ENCODE assay signal across 18 cellular contexts in the genomic region with DNA sequence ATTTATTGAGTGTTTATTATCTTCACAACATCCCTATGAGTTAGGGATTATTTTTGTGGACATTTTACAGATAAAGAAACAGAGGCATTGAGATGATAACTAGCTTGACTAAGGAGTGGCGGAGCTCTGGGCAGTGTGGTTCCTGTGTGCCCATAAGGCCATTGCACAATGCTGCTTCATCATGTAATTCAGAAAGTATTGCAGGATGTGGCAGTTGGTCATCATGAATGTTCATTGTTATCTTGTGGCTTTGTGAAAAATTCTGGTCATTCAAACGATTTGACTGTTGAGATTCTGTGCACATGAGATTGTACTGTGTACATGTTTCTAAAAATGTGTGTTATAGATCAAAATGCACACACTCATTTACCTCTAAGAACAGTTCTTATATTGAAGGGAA.
DNase-seq lines count a peak whose midpoint lies in the region; ATAC-seq and TF ChIP-seq lines count a peak whose summit lies in the region.
"Had no signal": no experiment of that assay in that cellular context is flagged by ENCODE, and none has a peak within 500 bp of the region (broad histone marks: within the 10 kb centered on the region; RNA-seq: fewer than 3 reads in every experiment).

No MANE protein-coding gene starts in this region.

- H2AK5ac ChIP-seq in IMR-90 (ENCODE audit: low read depth, low read length): no peak overlapping the region

- H3K4me2 ChIP-seq in IMR-90 (ENCODE audit: low read depth, low read length): no peak overlapping the region
- H3K4me2 ChIP-seq: BLaER1 had no signal

- H2AFZ ChIP-seq in IMR-90 (replicated peaks; ENCODE audit: low read length, poor library complexity): no peak overlapping the region

- H2BK15ac ChIP-seq in IMR-90 (ENCODE audit: low read depth, low read length): no peak overlapping the region

- H3K27ac Mint-ChIP-seq in activated T-cell treated with anti-CD3 and anti-CD28 coated beads, Interleukin-2, amount 50 U/mL, for 24 hours: no peak overlapping the region
- H3K27ac Mint-ChIP-seq: activated CD4-positive, alpha-beta T cell treated with anti-CD3 and anti-CD28 coated beads, Interleukin-2, amount 10 ng/mL, durations not matched to agents 24 days and 14 days; activated T-helper 2 cell treated with anti-CD3 and anti-CD28 coated beads, Interferon-gamma antibody, Interleukin-2, Interleukin-4, amounts not matched to agents 10 μg/mL and 5 μg/mL and 100 μg/mL, durations not matched to agents 14 hours and 24 hours and 36 hours; T-cell had no signal

- no peak overlapping the region for H2BK120ac ChIP-seq in IMR-90 (ENCODE audit: low read depth, low read length)

- no peak for ATAC-seq in IMR-90 (ENCODE audit: low read depth)
- ATAC-seq in HG02852 (IDR thresholded peaks at IDR 0.05; ENCODE audit: unreplicated experiment): no peak
- ATAC-seq: K562, T-cell had no signal

- H3K27me3 Mint-ChIP-seq in activated T-cell treated with anti-CD3 and anti-CD28 coated beads, Interleukin-2, amount 50 U/mL, for 24 hours: peaks cover 32% of the 10 kb centered on the region

- H3K36me3 ChIP-seq in IMR-90 (ENCODE audit: control insufficient read depth, insufficient read depth, low read length): no peaks in the 10 kb centered on the region
- H3K36me3 ChIP-seq: BLaER1, stomach had no signal

- BruUV-seq in IMR-90 (replicated peaks; lab: Mats Ljungman, UMichigan): no TSS peak

- no peak overlapping the region for H2BK20ac ChIP-seq in IMR-90 (ENCODE audit: low read depth, low read length)

- no peak overlapping the region for H3K23ac ChIP-seq in IMR-90 (ENCODE audit: low read depth, low read length)

- intact Hi-C loops in IMR-90 (cut with micrococcal nuclease): no loop called here

- DNase-seq in AG20443 (ENCODE audit: low spot score): peak; percentile 64
- DNase-seq in IMR-90: no peak
- peak; percentile 34 for DNase-seq in amniotic stem cell (lab: John Stamatoyannopoulos, UW)
- DNase-seq in hepatic stellate cell (ENCODE audit: low spot score): peak; percentile 17
- DNase-seq in NCI-H1436 (lab: John Stamatoyannopoulos, UW): no peak
- DNase-seq in T1000 (lab: John Stamatoyannopoulos, UW): no peak
- no peak for DNase-seq in activated T-cell treated with anti-CD3 and anti-CD28 coated beads, Interleukin-2, amount 50 U/mL, for 24 hours
- DNase-seq: activated CD4-positive, alpha-beta T cell treated with anti-CD3 and anti-CD28 coated beads, Interleukin-2, amount 10 ng/mL, durations not matched to agents 24 days and 14 days; erythroblast; GDM1; NCI-H2107; NK-92 treated with Interleukin-12 subunit alpha and Interleukin-12 subunit beta, amount 100 ng/mL, for 24 hours; stomach; T-cell had no signal

- H3K36me3 Mint-ChIP-seq in activated T-cell treated with anti-CD3 and anti-CD28 coated beads, Interleukin-2, amount 50 U/mL, for 24 hours (ENCODE audit: low read depth): no peaks in the 10 kb centered on the region
- H3K36me3 Mint-ChIP-seq: T-cell had no signal

- dilution Hi-C loops in IMR-90 (cut with HindIII; ENCODE audit: low sequenced_read_pairs, unreplicated experiment): no loop called here

- H3K4me1 ChIP-seq in IMR-90 (ENCODE audit: control insufficient read depth, insufficient read depth, low read length): no peaks in the 10 kb centered on the region
- H3K4me1 ChIP-seq: stomach had no signal

- H2AK9ac ChIP-seq in IMR-90 (replicated peaks; ENCODE audit: low read depth, low read length, poor library complexity): no peak overlapping the region

- H3K79me1 ChIP-seq in IMR-90 (ENCODE audit: low read depth in 1 of 2, low read length in 2 of 2): no peaks in the 10 kb centered on the region

- in situ Hi-C loops in IMR-90 (cut with MboI; ENCODE audit: low sequenced_read_pairs): no loop called here

- H3K9me3 Mint-ChIP-seq in activated T-cell treated with anti-CD3 and anti-CD28 coated beads, Interleukin-2, amount 50 U/mL, for 24 hours: peaks cover 9% of the 10 kb centered on the region
- H3K9me3 Mint-ChIP-seq: activated T-helper 2 cell treated with anti-CD3 and anti-CD28 coated beads, Interferon-gamma antibody, Interleukin-2, Interleukin-4, amounts not matched to agents 10 μg/mL and 5 μg/mL and 100 μg/mL, durations not matched to agents 14 hours and 24 hours and 36 hours had no signal

- H3K56ac ChIP-seq in IMR-90 (ENCODE audit: extremely low read depth, insufficient read depth, low read length): no peak overlapping the region

- no peak overlapping the region for H2BK5ac ChIP-seq in IMR-90 (ENCODE audit: low read depth, low read length, poor library complexity, severe bottlenecking)

- no peak overlapping the region for H3K27ac ChIP-seq in IMR-90 (ENCODE audit: insufficient read depth, low read length)
- H3K27ac ChIP-seq: BLaER1, stomach had no signal

- H4K5ac ChIP-seq in IMR-90 (ENCODE audit: low read depth, low read length): no peak overlapping the region

- POLR2A ChIA-PET in IMR-90 (lab: Charles Lee; ENCODE audit: unreplicated experiment): no interaction called here

- no peak for TF ChIP-seq CTCF in IMR-90 (conservative IDR thresholded peaks at IDR 0.05; ENCODE audit: low read depth, low read length)

- no peak overlapping the region for H3K18ac ChIP-seq in IMR-90 (ENCODE audit: low read depth, low read length)

- 0 out of 2 replicates have a peak, but pooled peaks cover 3% of the 10 kb centered on the region for H3K9me3 ChIP-seq in IMR-90 (ENCODE audit: control insufficient read depth, insufficient read depth, low read length)
- H3K9me3 ChIP-seq: BLaER1, stomach had no signal

- WGBS in IMR-90 (ENCODE audit: extremely low coverage in 2 of 2, insufficient read length in 1 of 2), 2 experiments: no CpG with 5 or more reads among the region's 2 CpGs

- no peak for TF ChIP-seq RAD21 in IMR-90 (IDR thresholded peaks at IDR 0.05; ENCODE audit: low read length)

- H3K9ac ChIP-seq in IMR-90 (ENCODE audit: low read depth, low read length): no peak overlapping the region
- H3K9ac ChIP-seq: BLaER1 had no signal

- H3K14ac ChIP-seq in IMR-90 (replicated peaks; ENCODE audit: low read depth, low read length): no peak overlapping the region

- no peak overlapping the region for H3K4me3 ChIP-seq in IMR-90 (ENCODE audit: insufficient read depth, low read depth, low read length)
- H3K4me3 ChIP-seq: BLaER1, K562, stomach had no signal

- no peak for TF ChIP-seq POLR2A in IMR-90 (IDR thresholded peaks at IDR 0.05; ENCODE audit: low read depth, low read length)

- no peak overlapping the region for H4K8ac ChIP-seq in IMR-90 (ENCODE audit: low read depth in 2 of 2, low read length in 2 of 2)

- no peak overlapping the region for H4K91ac ChIP-seq in IMR-90 (ENCODE audit: insufficient read depth, low read depth, low read length)

- no peaks in the 10 kb centered on the region for H3K9me1 ChIP-seq in IMR-90 (ENCODE audit: insufficient read depth, low read length)

- no peak overlapping the region for H3K4me3 Mint-ChIP-seq in activated T-cell treated with anti-CD3 and anti-CD28 coated beads, Interleukin-2, amount 50 U/mL, for 24 hours
- H3K4me3 Mint-ChIP-seq: activated CD4-positive, alpha-beta T cell treated with anti-CD3 and anti-CD28 coated beads, Interleukin-2, amount 10 ng/mL, durations not matched to agents 24 days and 14 days; T-cell had no signal

- H4K20me1 ChIP-seq in IMR-90 (ENCODE audit: insufficient read depth, low read length): no peaks in the 10 kb centered on the region
- H4K20me1 ChIP-seq: BLaER1 had no signal

- no peak overlapping the region for H3K4ac ChIP-seq in IMR-90 (ENCODE audit: low read depth, low read length)

- H3K4me1 Mint-ChIP-seq in activated T-cell treated with anti-CD3 and anti-CD28 coated beads, Interleukin-2, amount 50 U/mL, for 24 hours (ENCODE audit: low read depth): peaks cover 14% of the 10 kb centered on the region

- CTCF ChIA-PET in IMR-90 (lab: Yijun Ruan, JAX): no interaction called here

- H3K27me3 ChIP-seq in IMR-90 (ENCODE audit: control insufficient read depth, insufficient read depth, low read length): no peaks in the 10 kb centered on the region
- H3K27me3 ChIP-seq: stomach had no signal

TF ChIP-seq in IMR-90, 13 proteins besides CTCF, POLR2A, EP300 and RAD21:
- no peak for TF ChIP-seq MXI1 (IDR thresholded peaks at IDR 0.05; ENCODE audit: borderline replicate concordance, low read depth, low read length)
- TF ChIP-seq CEBPB (IDR thresholded peaks at IDR 0.05; ENCODE audit: low read depth, low read length): 0 out of 2 replicates have a peak, but pooled peaks have one; percentile 8
- no peak for TF ChIP-seq CHD1 (IDR thresholded peaks at IDR 0.05; ENCODE audit: low read depth, low read length)
- no peak for TF ChIP-seq FOS (IDR thresholded peaks at IDR 0.05; ENCODE audit: low read depth, low read length)

Comparison
In these comparisons a context has a peak if more than half of its experiments do, and no peak if none do; other contexts are left out.
1. DNase-seq: peak in AG20443 (single experiment), amniotic stem cell (single experiment) and hepatic stellate cell (single experiment); none in IMR-90 (single experiment), NCI-H1436 (single experiment), T1000 (single experiment) and activated T-cell treated with anti-CD3 and anti-CD28 coated beads, Interleukin-2, amount 50 U/mL, for 24 hours (single experiment).